In genomic region chr7:151232272-151233110, GRCh38 we compare ENCODE assay signal across 9 cellular contexts. TPM values are rescaled to one million over a fixed set of nuclear protein-coding genes. Genes with fewer than 3 reads are reported as not detected.
A peak's percentile ranks its signal among the peaks of the same experiment; 100 is the strongest.
DNase-seq lines count a peak whose midpoint lies in the region; ATAC-seq, FAIRE-seq and TF ChIP-seq lines count a peak whose summit lies in the region.
"Had no signal": no experiment of that assay in that cellular context is flagged by ENCODE, and none has a peak within 500 bp of the region (broad histone marks: within the 10 kb centered on the region; RNA-seq: fewer than 3 reads in every experiment).

Gene CHPF2, plus strand, starts transcription at chr7:151232483. Its CDS starts 1,529 bp downstream, at chr7:151234012.

- DNase-seq in AG08396 (ENCODE audit: low spot score) (peak; percentile 97), NCI-H345 treated with DMSO at 0.1 percent for 48 hours (lab: John Stamatoyannopoulos, UW; ENCODE audit: unreplicated experiment) (peak; percentile 72), keratinocyte (ENCODE audit: low read depth, low spot score) (peak; percentile 19)
- peak; percentile 71 to 80 for DNase-seq in central memory CD8-positive, alpha-beta T cell (ENCODE audit: low spot score in 2 of 2)
- peak; percentile 76 to 80 for DNase-seq in stimulated activated CD4-positive, alpha-beta T cell treated with anti-CD3 and anti-CD28 coated beads, Interleukin-15, amount 100 ng/mL, for 1 hour (ENCODE audit: low read depth in 1 of 2, low spot score in 1 of 2)

- H3K27ac ChIP-seq in keratinocyte (ENCODE audit: control insufficient read depth, insufficient read depth, low read length): peak within 1 kb of the TSS; percentile 68

- H3K9ac ChIP-seq in keratinocyte (ENCODE audit: control insufficient read depth, extremely low read depth, insufficient read depth, low read length): peak within 1 kb of the TSS; percentile 85

- peak within 1 kb of the TSS; percentile 94 for H3K4me2 ChIP-seq in keratinocyte (ENCODE audit: control insufficient read depth, extremely low read depth, insufficient read depth, low read depth, low read length)

- peaks cover 13 to 23% of the 10 kb centered on the region in 2 experiments for H3K36me3 ChIP-seq in keratinocyte (ENCODE audit: control insufficient read depth in 2 of 2, extremely low read depth in 1 of 2, insufficient read depth in 2 of 2, low read length in 2 of 2)

- dilution Hi-C loops in keratinocyte (cut with MboI; ENCODE audit: extremely low pct_ligation_motif_present, low sequenced_read_pairs): no loop called here

- H3K4me1 ChIP-seq in keratinocyte (ENCODE audit: control insufficient read depth, extremely low read depth, insufficient read depth, low read length): peaks cover 23% of the 10 kb centered on the region

- peaks cover 20% of the 10 kb centered on the region for H3K36me3 Mint-ChIP-seq in central memory CD8-positive, alpha-beta T cell (ENCODE audit: insufficient read depth)

- H3K9me1 ChIP-seq in keratinocyte (ENCODE audit: control insufficient read depth, extremely low read depth, insufficient read depth, low read length): no peaks in the 10 kb centered on the region

- H3K27me3 Mint-ChIP-seq in central memory CD8-positive, alpha-beta T cell: no peaks in the 10 kb centered on the region

- H3K4me3 Mint-ChIP-seq in central memory CD8-positive, alpha-beta T cell: peak within 1 kb of the TSS; percentile 100

- TF ChIP-seq CTCF in keratinocyte (optimal IDR thresholded peaks at IDR 0.05 in 1 of 3, IDR thresholded peaks at IDR 0.05 in 1 of 3, conservative IDR thresholded peaks at IDR 0.05 in 1 of 3; ENCODE audit: extremely low read depth in 1 of 3, insufficient read depth in 2 of 3, low read length in 3 of 3): no peak

- FAIRE-seq in keratinocyte (lab: Jason Lieb, UNC): no peak
- FAIRE-seq: TTC549 had no signal

- H4K20me1 ChIP-seq in keratinocyte (ENCODE audit: control insufficient read depth, extremely low read depth, insufficient read depth, low read length): peaks cover 8% of the 10 kb centered on the region

- ATAC-seq in GM18873 (IDR thresholded peaks at IDR 0.05; ENCODE audit: low FRiP score, unreplicated experiment): peak; percentile 86
- peak; percentile 97 for ATAC-seq in HG03135 (IDR thresholded peaks at IDR 0.05; ENCODE audit: unreplicated experiment)
- ATAC-seq in activated CD4-positive, CD25-positive, alpha-beta regulatory T cell treated with anti-CD3 and anti-CD28 coated beads, Interleukin-2, amount 50 U/mL, for 24 hours: peak; percentile 92 to 94
- ATAC-seq in central memory CD8-positive, alpha-beta T cell (replicated peaks; ENCODE audit: extremely low read depth, poor library complexity, severe bottlenecking): peak; percentile 95

- peaks cover 45% of the 10 kb centered on the region for H3K79me2 ChIP-seq in keratinocyte (ENCODE audit: control insufficient read depth, insufficient read depth, low read length)

- no peaks in the 10 kb centered on the region for H3K9me3 ChIP-seq in keratinocyte (ENCODE audit: control insufficient read depth, low read depth, low read length)

- H2AFZ ChIP-seq in keratinocyte (ENCODE audit: control insufficient read depth, low read length): peak within 1 kb of the TSS; percentile 93

- peak within 1 kb of the TSS; percentile 98 for H3K27ac Mint-ChIP-seq in central memory CD8-positive, alpha-beta T cell (ENCODE audit: low read depth)

- no peaks in the 10 kb centered on the region for H3K9me3 Mint-ChIP-seq in central memory CD8-positive, alpha-beta T cell

- H3K27me3 ChIP-seq in keratinocyte (ENCODE audit: control insufficient read depth, extremely low read depth, insufficient read depth, low read length): no peaks in the 10 kb centered on the region

- peaks cover 28% of the 10 kb centered on the region for H3K4me1 Mint-ChIP-seq in central memory CD8-positive, alpha-beta T cell

- peak within 1 kb of the TSS; percentile 81 to 98 (median 94) for H3K4me3 ChIP-seq in keratinocyte (ENCODE audit: control insufficient read depth in 2 of 3, extremely low read depth in 1 of 3, insufficient read depth in 2 of 3, low read depth in 1 of 3, low read length in 3 of 3)

RNA-seq across cellular contexts. Expression of gene CHPF2, which starts in this region (rescaled TPM):
- 16.2 to 33.0 TPM (median 26.0 TPM) in 3 replicates for polyA plus RNA-seq in keratinocyte
- 10.8 TPM for polyA plus RNA-seq in keratinocyte (2011; ENCODE audit: low read depth)
- 7.2 and 13.1 TPM in 2 replicates for polyA plus RNA-seq in keratinocyte (2011; cell fraction: cytosol; rRNA removed)
- polyA plus RNA-seq in keratinocyte (2011; cell fraction: nucleus; rRNA removed): 67.1 and 88.3 TPM in 2 replicates
- polyA plus RNA-seq in keratinocyte (2012; ENCODE audit: low replicate concordance): 16.8 and 35.8 TPM in 2 replicates
- 22.9 to 65.2 TPM (median 29.1 TPM) in 3 replicates for polyA minus RNA-seq in keratinocyte
- 37.6 TPM for polyA minus RNA-seq in keratinocyte (2011; cell fraction: cytosol; rRNA and poly(A)+ RNA removed)
- polyA minus RNA-seq in keratinocyte (2011; cell fraction: nucleus; rRNA and poly(A)+ RNA removed): 99.4 and 99.8 TPM in 2 replicates

Comparison
In these comparisons a context has a peak if more than half of its experiments do, and no peak if none do; other contexts are left out.
1. Peak in every context shown above with its lines: DNase-seq, ATAC-seq, H3K4me3 ChIP-seq and H3K27ac ChIP-seq.
2. DNase-seq: peak in every context shown above with its lines; median percentile 97 in AG08396; 78 in stimulated activated CD4-positive, alpha-beta T cell treated with anti-CD3 and anti-CD28 coated beads, Interleukin-15, amount 100 ng/mL, for 1 hour; 76 in central memory CD8-positive, alpha-beta T cell; 72 in NCI-H345 treated with DMSO at 0.1 percent for 48 hours; 19 in keratinocyte.